Comparison of ENCODE assay signal across 16 cellular contexts in the genomic region with DNA sequence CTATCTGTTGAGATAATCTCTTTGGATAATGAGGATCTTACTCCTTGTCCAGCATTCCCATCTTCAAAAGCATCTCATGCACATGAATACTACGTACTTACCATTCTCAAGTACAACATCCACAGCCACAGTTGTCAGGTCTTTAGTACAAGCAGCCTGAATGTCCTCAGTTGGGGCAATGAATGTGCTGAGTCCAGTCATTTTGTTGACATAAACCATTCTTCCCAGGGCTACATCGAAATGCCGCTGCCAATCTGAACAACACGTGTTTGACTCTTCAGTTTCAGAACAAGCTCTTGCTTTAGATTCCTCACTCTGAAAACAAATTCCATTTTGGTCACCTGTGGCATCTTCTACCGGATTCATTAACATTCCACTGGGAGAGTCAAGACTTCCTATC. TPM values are rescaled to one million over a fixed set of nuclear protein-coding genes. Genes with fewer than 3 reads are reported as not detected.
DNase-seq lines count a peak whose midpoint lies in the region; ATAC-seq and TF ChIP-seq lines count a peak whose summit lies in the region.
"Had no signal": no experiment of that assay in that cellular context is flagged by ENCODE, and none has a peak within 500 bp of the region (broad histone marks: within the 10 kb centered on the region; RNA-seq: fewer than 3 reads in every experiment).

No MANE protein-coding gene starts in this region.

- H3K36me3 ChIP-seq in GM23248 (ENCODE audit: low read depth): peaks cover 7% of the 10 kb centered on the region; the same call in 1 of the 2 replicates
- H3K36me3 ChIP-seq in IMR-90 (ENCODE audit: control insufficient read depth, insufficient read depth, low read length): no peaks in the 10 kb centered on the region
- H3K36me3 ChIP-seq in WERI-Rb-1: peaks cover 9% of the 10 kb centered on the region

- no peak overlapping the region for H3K4me3 ChIP-seq in GM23248
- H3K4me3 ChIP-seq in IMR-90 (ENCODE audit: insufficient read depth, low read depth, low read length): no peak overlapping the region
- no peak overlapping the region for H3K4me3 ChIP-seq in dorsolateral prefrontal cortex
- no peak overlapping the region for H3K4me3 ChIP-seq in WERI-Rb-1 (ENCODE audit: low read depth, low read length)

- no TSS peak for BruUV-seq in IMR-90 (replicated peaks; lab: Mats Ljungman, UMichigan)

- H3K27me3 ChIP-seq in GM23248 (replicated peaks; ENCODE audit: insufficient read depth): no peaks in the 10 kb centered on the region
- no peaks in the 10 kb centered on the region for H3K27me3 ChIP-seq in IMR-90 (ENCODE audit: control insufficient read depth, insufficient read depth, low read length)
- no peaks in the 10 kb centered on the region for H3K27me3 ChIP-seq in dorsolateral prefrontal cortex
- no peaks in the 10 kb centered on the region for H3K27me3 ChIP-seq in WERI-Rb-1 (ENCODE audit: insufficient read depth, low read depth, severe bottlenecking)

- POLR2A ChIA-PET in IMR-90 (lab: Charles Lee; ENCODE audit: unreplicated experiment): no interaction called here

- H3K27ac ChIP-seq in GM23248 (peak overlapping the region; percentile 63; the same call in 1 of the 2 replicates), IMR-90 (ENCODE audit: insufficient read depth, low read length) (no peak overlapping the region), dorsolateral prefrontal cortex (peak overlapping the region in 50 of 59 donors; percentile 0 to 97 (median 89)), substantia nigra (ENCODE audit: low read depth, low read length, poor library complexity, severe bottlenecking) (peak overlapping the region; percentile 66), WERI-Rb-1 (no peak overlapping the region)
- H3K27ac ChIP-seq: KMS-11 had no signal

- H4K5ac ChIP-seq in IMR-90 (ENCODE audit: low read depth, low read length): no peak overlapping the region

- CTCF ChIA-PET in IMR-90 (lab: Yijun Ruan, JAX): interaction anchor here (0.7 kb wide), 1 partner anchor 81 kb away, joined by 3 read pairs; no protein-coding TSS in a partner anchor

- H3K79me1 ChIP-seq in IMR-90 (ENCODE audit: low read depth in 1 of 2, low read length in 2 of 2): peaks cover 13 to 42% of the 10 kb centered on the region in 2 experiments; a peak in 3 of 4 replicates

- H2AFZ ChIP-seq in GM23248 (no peak overlapping the region), IMR-90 (replicated peaks; ENCODE audit: low read length, poor library complexity) (no peak overlapping the region)

- no peak overlapping the region for H3K56ac ChIP-seq in IMR-90 (ENCODE audit: extremely low read depth, insufficient read depth, low read length)

- H3K9me2 ChIP-seq in GM23248 (ENCODE audit: insufficient read depth): no peaks in the 10 kb centered on the region

- 0 out of 3 replicates have a peak overlapping the region, but pooled peaks have one; percentile 24 for H2BK15ac ChIP-seq in IMR-90 (ENCODE audit: low read depth, low read length)

- 0 out of 2 replicates have a peak overlapping the region, but pooled peaks have one; percentile 9 for H2BK120ac ChIP-seq in IMR-90 (ENCODE audit: low read depth, low read length)

- H4K91ac ChIP-seq in IMR-90 (ENCODE audit: insufficient read depth, low read depth, low read length): no peak overlapping the region

- H3K79me2 ChIP-seq in GM23248 (ENCODE audit: insufficient read depth): peaks cover 28% of the 10 kb centered on the region; the same call in 1 of the 2 replicates

- in situ Hi-C loops in GM23248 (cut with MboI): no loop called here
- in situ Hi-C loops in IMR-90 (cut with MboI; ENCODE audit: low sequenced_read_pairs): no loop called here

- H3K4me2 ChIP-seq in GM23248 (ENCODE audit: unreplicated experiment): no peak overlapping the region
- H3K4me2 ChIP-seq in IMR-90 (ENCODE audit: low read depth, low read length): no peak overlapping the region
- H3K4me2 ChIP-seq: KMS-11 had no signal

- H2AK5ac ChIP-seq in IMR-90 (ENCODE audit: low read depth, low read length): peak overlapping the region; percentile 31; the same call in 1 of the 2 replicates

- H2AK9ac ChIP-seq in IMR-90 (replicated peaks; ENCODE audit: low read depth, low read length, poor library complexity): no peak overlapping the region

- H3K9me1 ChIP-seq in IMR-90 (ENCODE audit: insufficient read depth, low read length): peaks cover 10% of the 10 kb centered on the region

- intact Hi-C loops in IMR-90 (cut with micrococcal nuclease) (no loop called here), dorsolateral prefrontal cortex (cut with DNase I) (no loop called here)

- TF ChIP-seq POLR2A in IMR-90 (IDR thresholded peaks at IDR 0.05; ENCODE audit: low read depth, low read length): no peak

- no peak overlapping the region; the same call in 1 of the 2 replicates for H3K4ac ChIP-seq in IMR-90 (ENCODE audit: low read depth, low read length)

- H3K18ac ChIP-seq in IMR-90 (ENCODE audit: low read depth, low read length): no peak overlapping the region; the same call in 1 of the 2 replicates

- H2BK20ac ChIP-seq in IMR-90 (ENCODE audit: low read depth, low read length): peak overlapping the region; percentile 40

- H4K20me1 ChIP-seq in GM23248 (ENCODE audit: insufficient read depth): no peaks in the 10 kb centered on the region
- no peaks in the 10 kb centered on the region for H4K20me1 ChIP-seq in IMR-90 (ENCODE audit: insufficient read depth, low read length)

- peak overlapping the region; percentile 31; the same call in 1 of the 2 replicates for H3K23ac ChIP-seq in IMR-90 (ENCODE audit: low read depth, low read length)

- 97 to 98% methylated on average over 5 of the region's 5 CpGs for WGBS in GM23248 (ENCODE audit: low coverage in 1 of 2, low lambda C conversion rate in 2 of 2, missing lambda C conversion rate in 2 of 2), 2 experiments
- 70% methylated on average over 3 of the region's 5 CpGs; no CpG with 5 or more reads in 1 of the 2 experiments for WGBS in IMR-90 (ENCODE audit: extremely low coverage in 2 of 2, insufficient read length in 1 of 2), 2 experiments

- TF ChIP-seq CTCF in IMR-90 (conservative IDR thresholded peaks at IDR 0.05; ENCODE audit: low read depth, low read length): no peak
- no peak for TF ChIP-seq CTCF in dorsolateral prefrontal cortex (IDR thresholded peaks at IDR 0.05 in 54 of 56, conservative IDR thresholded peaks at IDR 0.05 in 2 of 56; ENCODE audit: low read depth in 1 of 56, partially characterized antibody in 56 of 56)
- no peak for TF ChIP-seq CTCF in WERI-Rb-1 (IDR thresholded peaks at IDR 0.05; ENCODE audit: low read depth, low read length)

- H2BK5ac ChIP-seq in IMR-90 (ENCODE audit: low read depth, low read length, poor library complexity, severe bottlenecking): no peak overlapping the region

- H3K14ac ChIP-seq in IMR-90 (replicated peaks; ENCODE audit: low read depth, low read length): 0 out of 2 replicates have a peak overlapping the region, but pooled peaks have one; percentile 37

- H3K4me1 ChIP-seq in GM23248 (ENCODE audit: insufficient read depth) (peaks cover 69% of the 10 kb centered on the region), IMR-90 (ENCODE audit: control insufficient read depth, insufficient read depth, low read length) (peaks cover 17% of the 10 kb centered on the region)

- no peak for ATAC-seq in IMR-90 (ENCODE audit: low read depth)

- no peak overlapping the region for H3K9ac ChIP-seq in GM23248
- no peak overlapping the region for H3K9ac ChIP-seq in IMR-90 (ENCODE audit: low read depth, low read length)
- H3K9ac ChIP-seq: KMS-11 had no signal

- H4K8ac ChIP-seq in IMR-90 (ENCODE audit: low read depth in 2 of 2, low read length in 2 of 2): no peak overlapping the region

- no peak for DNase-seq in GM23248
- DNase-seq in IMR-90: no peak
- no peak for DNase-seq in dorsolateral prefrontal cortex
- peak in 1 of 49 donors; percentile 8 for DNase-seq in substantia nigra (lab: John Stamatoyannopoulos, UW)
- no peak for DNase-seq in putamen (ENCODE audit: low spot score)
- no peak for DNase-seq in GM03348 (ENCODE audit: low spot score)
- no peak for DNase-seq in WERI-Rb-1
- DNase-seq: Calu3; CD4-positive, alpha-beta T cell; NCI-H1048; NCI-H146; NCI-H2081; NCI-H748 treated with DMSO at 0.1 percent for 48 hours; RPMI8226; SIG-M5 had no signal

- dilution Hi-C loops in IMR-90 (cut with HindIII; ENCODE audit: low sequenced_read_pairs, unreplicated experiment): no loop called here

- TF ChIP-seq RAD21 in IMR-90 (IDR thresholded peaks at IDR 0.05; ENCODE audit: low read length): no peak

- peaks cover 53% of the 10 kb centered on the region for H3F3A ChIP-seq in GM23248 (ENCODE audit: insufficient read depth)

- H3K9me3 ChIP-seq in GM23248 (ENCODE audit: low read depth): no peaks in the 10 kb centered on the region
- H3K9me3 ChIP-seq in IMR-90 (ENCODE audit: control insufficient read depth, insufficient read depth, low read length): no peaks in the 10 kb centered on the region
- no peaks in the 10 kb centered on the region for H3K9me3 ChIP-seq in WERI-Rb-1 (ENCODE audit: severe bottlenecking)

RNA-seq across cellular contexts. Expression of gene MLH3, which starts 5.0 kb away (rescaled TPM):
- total RNA-seq in GM23248 (2014; rRNA removed; shearing (Covaris generic)): 12.3 and 19.9 TPM in 2 replicates
- 7.3 and 10.8 TPM in 2 replicates for polyA plus RNA-seq in GM23248 (2016; fragmentation: Nextera tagmentation; extraction: Ambion mirVana)
- 14.7 and 16.9 TPM in 2 replicates for total RNA-seq in IMR-90 (2012; rRNA removed)
- 5.1 and 5.6 TPM in 2 replicates for polyA plus RNA-seq in IMR-90 (2012; rRNA removed)
- polyA plus RNA-seq in IMR-90 (2012; cell fraction: cytosol; rRNA removed): 1.5 and 2.0 TPM in 2 replicates
- 5.1 and 14.7 TPM in 2 replicates for polyA plus RNA-seq in IMR-90 (2012; cell fraction: nucleus; rRNA removed; ENCODE audit: low replicate concordance)
- total RNA-seq in dorsolateral prefrontal cortex: 10 to 100 TPM; 31.8 to 59.8 (median 43.1) TPM

RNA-seq across cellular contexts. Expression of gene ACYP1, which starts 17.5 kb away (rescaled TPM):
- 5.7 and 7.3 TPM in 2 replicates for total RNA-seq in GM23248 (2014; rRNA removed; shearing (Covaris generic))
- polyA plus RNA-seq in GM23248 (2016; fragmentation: Nextera tagmentation; extraction: Ambion mirVana) (18.0 and 19.3 TPM in 2 replicates), IMR-90 (2012; rRNA removed) (17.4 and 24.0 TPM in 2 replicates)
- total RNA-seq in IMR-90 (2012; rRNA removed) (4.1 and 6.9 TPM in 2 replicates), dorsolateral prefrontal cortex (10 to 100 TPM; 20.7 to 52.4 (median 34.3) TPM)
- 4.5 and 5.8 TPM in 2 replicates for polyA plus RNA-seq in IMR-90 (2012; cell fraction: cytosol; rRNA removed)
- 1.8 and 13.7 TPM in 2 replicates for polyA plus RNA-seq in IMR-90 (2012; cell fraction: nucleus; rRNA removed; ENCODE audit: low replicate concordance)

RNA-seq across cellular contexts. Expression of gene ZC2HC1C, which starts 23.2 kb away (rescaled TPM):
- 2.8 and 5.3 TPM in 2 replicates for total RNA-seq in GM23248 (2014; rRNA removed; shearing (Covaris generic))
- polyA plus RNA-seq in GM23248 (2016; fragmentation: Nextera tagmentation; extraction: Ambion mirVana) (1.0 TPM in 2 replicates), IMR-90 (2012; rRNA removed) (0.15 and 0.36 TPM in 2 replicates)
- total RNA-seq in IMR-90 (2012; rRNA removed) (0.28 and 0.54 TPM in 2 replicates), dorsolateral prefrontal cortex (10 to 100 TPM in 27 of 120 experiments, 1 to 10 TPM in 93; 3.8 to 18.1 (median 7.8) TPM)
- polyA plus RNA-seq in IMR-90 (2012; cell fraction: cytosol; rRNA removed): 0.11 and 0.13 TPM in 2 replicates
- 0.09 and 0.34 TPM in 2 replicates for polyA plus RNA-seq in IMR-90 (2012; cell fraction: nucleus; rRNA removed; ENCODE audit: low replicate concordance)

RNA-seq across cellular contexts. Expression of gene EIF2B2, which starts 43.6 kb away (rescaled TPM):
- 18.6 and 40.6 TPM in 2 replicates for total RNA-seq in GM23248 (2014; rRNA removed; shearing (Covaris generic))
- polyA plus RNA-seq in GM23248 (2016; fragmentation: Nextera tagmentation; extraction: Ambion mirVana) (50.2 and 55.0 TPM in 2 replicates), IMR-90 (2012; rRNA removed) (63.6 and 73.9 TPM in 2 replicates)
- total RNA-seq in IMR-90 (2012; rRNA removed) (69.4 and 70.1 TPM in 2 replicates), dorsolateral prefrontal cortex (10 to 100 TPM; 25.4 to 55.5 (median 38.0) TPM)
- polyA plus RNA-seq in IMR-90 (2012; cell fraction: cytosol; rRNA removed): 54.6 and 57.1 TPM in 2 replicates
- 33.1 and 55.7 TPM in 2 replicates for polyA plus RNA-seq in IMR-90 (2012; cell fraction: nucleus; rRNA removed; ENCODE audit: low replicate concordance)

Comparison
In these comparisons a context has a peak if more than half of its experiments do, and no peak if none do; other contexts are left out.
1. H3K27ac ChIP-seq: peak in GM23248 (single experiment), dorsolateral prefrontal cortex (50 of 59) and substantia nigra (single experiment); none in IMR-90 (single experiment) and WERI-Rb-1 (single experiment).